Comparison of ENCODE assay signal across 17 cellular contexts in the genomic region with DNA sequence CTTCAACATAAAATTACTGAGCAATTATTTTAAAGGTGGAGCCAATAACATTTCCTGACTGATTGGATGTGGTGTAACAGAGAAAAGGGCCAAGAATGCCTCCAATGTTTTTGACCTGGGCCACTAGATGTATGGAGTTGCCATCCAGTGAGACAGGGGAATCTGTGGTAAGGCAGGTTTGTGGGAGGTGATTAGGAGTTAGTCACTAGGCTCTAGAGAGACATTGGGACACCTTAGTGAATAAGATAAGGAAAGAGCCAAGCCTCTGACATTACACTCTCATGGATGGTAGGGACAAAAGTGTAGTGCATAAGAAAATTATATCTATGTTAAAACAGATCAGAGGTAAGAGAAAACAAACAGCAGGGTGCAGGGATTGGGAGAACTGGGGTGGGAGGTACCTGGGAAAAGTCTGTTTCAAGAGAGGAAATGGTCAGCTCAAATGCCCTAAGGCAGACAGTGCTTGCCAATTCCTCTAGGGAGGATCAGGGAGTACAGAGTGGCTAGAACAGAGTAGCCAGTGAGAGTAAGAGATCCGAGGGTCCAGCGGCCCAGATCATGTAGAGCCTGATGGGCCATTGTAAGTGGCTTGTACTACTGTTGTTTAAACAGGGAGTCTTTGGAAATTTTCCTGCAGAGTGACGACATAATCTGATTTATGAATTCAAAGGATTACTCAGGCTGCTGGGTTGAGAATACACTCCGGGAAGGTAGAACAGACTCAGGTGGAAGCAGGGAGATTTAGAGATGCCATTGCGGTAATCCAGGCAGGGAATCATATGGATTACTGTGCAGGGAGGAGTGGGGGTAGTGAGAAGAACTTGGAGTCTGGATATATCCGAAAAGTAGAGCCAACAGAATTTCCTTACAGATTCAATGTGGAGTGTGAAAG.
"Had no signal": no experiment of that assay in that cellular context is flagged by ENCODE, and none has a peak within 500 bp of the region (broad histone marks: within the 10 kb centered on the region; RNA-seq: fewer than 3 reads in every experiment).

No MANE protein-coding gene starts in this region.

- DNase-seq: activated CD4-positive, alpha-beta memory T cell treated with anti-CD3 and anti-CD28 coated beads, Interleukin-2, amount 10 ng/mL, durations not matched to agents 7 days and 5 days; activated CD4-positive, alpha-beta T cell treated with anti-CD3 and anti-CD28 coated beads for 36 hours; activated gamma-delta T cell; activated T-cell treated with anti-CD3 and anti-CD28 coated beads, Interleukin-2, amount 50 U/mL, for 4 hours; cerebellar nuclear complex; effector memory CD4-positive, alpha-beta T cell; heart right ventricle; mucosa of descending colon; natural killer cell; nucleus accumbens; right cardiac atrium; small intestine; stimulated activated CD4-positive, alpha-beta T cell treated with anti-CD3 and anti-CD28 coated beads, Interleukin-4, amount 100 ng/mL, for 24 hours; stimulated activated naive CD4-positive, alpha-beta T cell; tibial artery; uterus had no signal

- H3K9me3 ChIP-seq: gastroesophageal sphincter, heart right ventricle, mucosa of descending colon, tibial artery, uterus had no signal

- H3K4me1 ChIP-seq: gastroesophageal sphincter, heart right ventricle, tibial artery, uterus had no signal

- H3K36me3 ChIP-seq: gastroesophageal sphincter, heart right ventricle, tibial artery, uterus had no signal

- H3K27ac ChIP-seq: gastroesophageal sphincter, heart right ventricle, tibial artery, uterus had no signal

- H3K4me3 ChIP-seq: gastroesophageal sphincter, heart right ventricle, mucosa of descending colon, tibial artery, uterus had no signal

- H3K27me3 ChIP-seq: gastroesophageal sphincter, tibial artery, uterus had no signal

- ATAC-seq: activated CD4-positive, alpha-beta T cell treated with anti-CD3 and anti-CD28 coated beads for 36 hours; activated T-cell treated with anti-CD3 and anti-CD28 coated beads, Interleukin-2, amount 50 U/mL, for 4 hours; gastroesophageal sphincter; heart right ventricle; mucosa of descending colon; natural killer cell; right cardiac atrium had no signal
